ENCODE assay signal across 21 cellular contexts in the genomic region with DNA sequence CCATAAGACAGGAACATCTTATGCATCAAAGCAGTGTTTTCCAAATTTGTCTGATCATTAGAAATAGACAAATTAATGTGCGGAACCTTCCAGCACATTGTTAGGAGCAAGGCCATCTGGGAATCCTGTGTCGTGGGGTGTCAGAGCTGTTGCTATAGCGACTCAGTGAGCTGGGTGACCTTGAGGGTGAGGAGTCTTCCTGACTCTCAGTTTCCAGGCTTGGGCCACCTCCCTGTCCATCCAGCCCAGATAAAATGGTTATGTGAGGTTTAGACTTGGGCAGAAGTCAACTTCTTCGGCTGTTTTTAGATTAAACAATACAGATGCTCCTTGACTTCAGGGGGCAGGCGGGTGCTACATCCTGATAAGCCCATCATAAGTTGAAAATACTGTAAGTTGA. TPM values are rescaled to one million over a fixed set of nuclear protein-coding genes. Genes with fewer than 3 reads are reported as not detected.
DNase-seq lines count a peak whose midpoint lies in the region; TF ChIP-seq lines count a peak whose summit lies in the region.
"Had no signal": no experiment of that assay in that cellular context is flagged by ENCODE, and none has a peak within 500 bp of the region (broad histone marks: within the 10 kb centered on the region; RNA-seq: fewer than 3 reads in every experiment).

No MANE protein-coding gene starts in this region.

- no peaks in the 10 kb centered on the region for H3F3A ChIP-seq in SU-DHL-6 (ENCODE audit: insufficient read depth)

- peak overlapping the region; percentile 8 for H3K9ac ChIP-seq in HUES6 (ENCODE audit: low read length)
- H3K9ac ChIP-seq in SU-DHL-6 (ENCODE audit: low read length) = no peak overlapping the region

- no peak overlapping the region for H3K4me3 Mint-ChIP-seq in type B pancreatic cell

- H3K9me2 ChIP-seq in SU-DHL-6 (replicated peaks; ENCODE audit: insufficient read depth, low read length) = no peaks in the 10 kb centered on the region

- H3K4me2 ChIP-seq in SU-DHL-6 (ENCODE audit: low read depth, low read length, poor library complexity, severe bottlenecking) = no peak overlapping the region

- H3K27me3 ChIP-seq in HUES6 (ENCODE audit: control insufficient read depth, insufficient read depth, low read length) = no peaks in the 10 kb centered on the region; the same call in 1 of the 2 replicates
- no peaks in the 10 kb centered on the region for H3K27me3 ChIP-seq in SU-DHL-6 (ENCODE audit: low read length)
- H3K27me3 ChIP-seq: Peyer's patch had no signal

- H3K4me3 ChIP-seq in HUES6 (ENCODE audit: low read depth, low read length) (no peak overlapping the region), SU-DHL-6 (ENCODE audit: insufficient read depth, low read length, poor library complexity, severe bottlenecking) (no peak overlapping the region)
- H3K4me3 ChIP-seq: Peyer's patch had no signal

- peak; percentile 45 for DNase-seq in activated CD8-positive, alpha-beta memory T cell treated with anti-CD3 and anti-CD28 coated beads, Interleukin-2, amount 50 U/mL, for 48 hours
- no peak for DNase-seq in activated CD8-positive, alpha-beta memory T cell treated with anti-CD3 and anti-CD28 coated beads, Interleukin-2, amount 50 U/mL, for 4 hours
- DNase-seq in type B pancreatic cell (ENCODE audit: extremely low spot score, unreplicated experiment) (no peak), COR-L47 (lab: John Stamatoyannopoulos, UW) (no peak), GM03348 (ENCODE audit: low spot score) (no peak), pons (ENCODE audit: low spot score) (no peak)
- DNase-seq: 8988T, HCEC 1CT, KG1, NCI-H1048, NCI-H1417, NCI-H1694, NCI-H2029 treated with DMSO at 0.1 percent for 48 hours, NCI-H446 treated with DMSO at 0.1 percent for 48 hours, OCI-M1, Peyer's patch, SHP77 treated with DMSO at 0.1 percent for 48 hours had no signal

- H3K36me3 Mint-ChIP-seq in type B pancreatic cell = no peaks in the 10 kb centered on the region

- H3K9me3 ChIP-seq in HUES6 (ENCODE audit: control insufficient read depth, insufficient read depth, low read depth, low read length) (no peaks in the 10 kb centered on the region), SU-DHL-6 (ENCODE audit: insufficient read depth, low read length) (no peaks in the 10 kb centered on the region)
- H3K9me3 ChIP-seq: Peyer's patch had no signal

- no peaks in the 10 kb centered on the region for H4K20me1 ChIP-seq in SU-DHL-6 (ENCODE audit: low read depth, low read length)

- peaks cover 6% of the 10 kb centered on the region for H3K27me3 Mint-ChIP-seq in type B pancreatic cell

- peak overlapping the region; percentile 75 for H2AFZ ChIP-seq in SU-DHL-6 (ENCODE audit: low read depth, low read length, severe bottlenecking)

- H3K79me2 ChIP-seq in SU-DHL-6 (ENCODE audit: insufficient read depth, low read length) = no peaks in the 10 kb centered on the region

- peaks cover 9% of the 10 kb centered on the region for H3K4me1 Mint-ChIP-seq in type B pancreatic cell (ENCODE audit: unreplicated experiment)

- H3K27ac Mint-ChIP-seq in type B pancreatic cell = peak overlapping the region; percentile 13

- no peaks in the 10 kb centered on the region for H3K9me3 Mint-ChIP-seq in type B pancreatic cell

- H3K27ac ChIP-seq in HUES6 (ENCODE audit: low read depth, low read length) = no peak overlapping the region
- H3K27ac ChIP-seq in SU-DHL-6 (ENCODE audit: low read depth, low read length) = no peak overlapping the region
- H3K27ac ChIP-seq: Peyer's patch had no signal

- peaks cover 8% of the 10 kb centered on the region for H3K4me1 ChIP-seq in HUES6 (ENCODE audit: control insufficient read depth, insufficient read depth, low read length)
- H3K4me1 ChIP-seq: Peyer's patch had no signal

- TF ChIP-seq CTCF in SU-DHL-6 (IDR thresholded peaks at IDR 0.05; ENCODE audit: insufficient read depth, low read length, poor library complexity, severe bottlenecking) = no peak
- no peak for TF ChIP-seq CTCF in type B pancreatic cell (conservative IDR thresholded peaks at IDR 0.05)

- H3K36me3 ChIP-seq in HUES6 (ENCODE audit: control insufficient read depth, insufficient read depth, low read length) = no peaks in the 10 kb centered on the region
- no peaks in the 10 kb centered on the region for H3K36me3 ChIP-seq in SU-DHL-6 (ENCODE audit: low read length)
- H3K36me3 ChIP-seq: Peyer's patch had no signal

RNA-seq across cellular contexts. Expression of a gene that starts 20.6 kb away (rescaled TPM):
- 39.3 and 53.1 TPM in 2 replicates for total RNA-seq in type B pancreatic cell (ENCODE audit: low replicate concordance)
- total RNA-seq: G401 had no signal

RNA-seq across cellular contexts. Expression of a gene that starts 27.1 kb away (rescaled TPM):
- total RNA-seq in type B pancreatic cell (ENCODE audit: low replicate concordance) = 68.8 and 101 TPM in 2 replicates

RNA-seq across cellular contexts. Expression of a gene that starts 33.2 kb away (rescaled TPM):
- total RNA-seq in type B pancreatic cell (ENCODE audit: low replicate concordance) = 2.2 and 2.4 TPM in 2 replicates
- total RNA-seq: Daoy, G401 had no signal

RNA-seq across cellular contexts. Expression of a gene that starts 35.0 kb away (rescaled TPM):
- total RNA-seq in type B pancreatic cell (ENCODE audit: low replicate concordance) = 2.8 and 4.8 TPM in 2 replicates
- total RNA-seq: G401 had no signal

RNA-seq across cellular contexts. Expression of a gene that starts 45.1 kb away (rescaled TPM):
- 5.9 and 6.5 TPM in 2 replicates for total RNA-seq in type B pancreatic cell (ENCODE audit: low replicate concordance)
- total RNA-seq: G401 had no signal
